In genomic region chr9:136364942-136365774, GRCh38 we compare ENCODE assay signal across 19 cellular contexts. TPM values are rescaled to one million over a fixed set of nuclear protein-coding genes. Genes with fewer than 3 reads are reported as not detected.
A peak's percentile ranks its signal among the peaks of the same experiment; 100 is the strongest.
DNase-seq lines count a peak whose midpoint lies in the region; ATAC-seq lines count a peak whose summit lies in the region.
"Had no signal": no experiment of that assay in that cellular context is flagged by ENCODE, and none has a peak within 500 bp of the region (broad histone marks: within the 10 kb centered on the region; RNA-seq: fewer than 3 reads in every experiment).

No MANE protein-coding gene starts in this region.

- H3K4me3 Mint-ChIP-seq in activated T-helper 1 cell treated with anti-CD3 and anti-CD28 coated beads, Interleukin-12 subunit alpha, Interleukin-12 subunit beta, Interleukin-2, Interleukin-4 antibody, amounts not matched to agents 30 ng/mL and 10 ng/mL and 1 ng/mL, durations not matched to agents 14 hours and 24 hours and 36 hours, result peak overlapping the region; percentile 7
- peak overlapping the region; percentile 66 for H3K4me3 Mint-ChIP-seq in stimulated activated effector memory CD8-positive, alpha-beta T cell treated with anti-CD3 and anti-CD28 coated beads, Interleukin-12 subunit alpha, Interleukin-12 subunit beta, amount 100 ng/mL, for 72 hours

- H3K27ac Mint-ChIP-seq in activated T-helper 1 cell treated with anti-CD3 and anti-CD28 coated beads, Interleukin-12 subunit alpha, Interleukin-12 subunit beta, Interleukin-2, Interleukin-4 antibody, amounts not matched to agents 30 ng/mL and 10 ng/mL and 1 ng/mL, durations not matched to agents 14 hours and 24 hours and 36 hours, result no peak overlapping the region
- no peak overlapping the region for H3K27ac Mint-ChIP-seq in stimulated activated effector memory CD8-positive, alpha-beta T cell treated with anti-CD3 and anti-CD28 coated beads, Interleukin-12 subunit alpha, Interleukin-12 subunit beta, amount 100 ng/mL, for 72 hours
- H3K27ac Mint-ChIP-seq: activated T-helper 17 cell treated with anti-CD3 and anti-CD28 coated beads, Interleukin-2, amount 50 U/mL, for 72 hours; CD8-positive, alpha-beta T cell had no signal

- peak; percentile 46 for DNase-seq in NCI-H748 (lab: John Stamatoyannopoulos, UW; ENCODE audit: unreplicated experiment)
- no peak for DNase-seq in NCI-H748 treated with DMSO at 0.1 percent for 48 hours (lab: John Stamatoyannopoulos, UW)
- DNase-seq in NCI-H2227 (lab: John Stamatoyannopoulos, UW; ENCODE audit: unreplicated experiment), result peak; percentile 60
- no peak for DNase-seq in activated T-helper 1 cell treated with anti-CD3 and anti-CD28 coated beads, Interleukin-12 subunit alpha, Interleukin-12 subunit beta, Interleukin-2, Interleukin-4 antibody, amounts not matched to agents 30 ng/mL and 10 ng/mL and 1 ng/mL, durations not matched to agents 14 hours and 24 hours and 36 hours (ENCODE audit: low spot score)
- no peak for DNase-seq in stimulated activated effector memory CD8-positive, alpha-beta T cell treated with anti-CD3 and anti-CD28 coated beads, Interleukin-12 subunit alpha, Interleukin-12 subunit beta, amount 100 ng/mL, for 72 hours (ENCODE audit: low spot score in 2 of 2)
- DNase-seq in mucosa of gallbladder (ENCODE audit: low spot score), result no peak
- DNase-seq in NCI-H1436 (lab: John Stamatoyannopoulos, UW), result no peak
- no peak for DNase-seq in stimulated activated naive CD8-positive, alpha-beta T cell treated with anti-CD3 and anti-CD28 coated beads, Interleukin-15, Interleukin-2, amounts not matched to agents 100 U/mL and 50 U/mL, for 24 hours
- DNase-seq: 8988T; CD8-positive, alpha-beta T cell; Karpas-422; NCI-H1105 treated with DMSO at 0.1 percent for 48 hours; NCI-H345; OCI-M1; stimulated activated CD4-positive, alpha-beta T cell treated with anti-CD3 and anti-CD28 coated beads, Interleukin-4, amount 100 ng/mL, for 4 hours; thyroid gland had no signal

- no peaks in the 10 kb centered on the region for H3K27me3 Mint-ChIP-seq in activated T-helper 1 cell treated with anti-CD3 and anti-CD28 coated beads, Interleukin-12 subunit alpha, Interleukin-12 subunit beta, Interleukin-2, Interleukin-4 antibody, amounts not matched to agents 30 ng/mL and 10 ng/mL and 1 ng/mL, durations not matched to agents 14 hours and 24 hours and 36 hours (ENCODE audit: insufficient read depth)
- H3K27me3 Mint-ChIP-seq: activated T-helper 17 cell treated with anti-CD3 and anti-CD28 coated beads, Interleukin-2, amount 50 U/mL, for 72 hours; central memory CD8-positive, alpha-beta T cell had no signal

- H3K9me3 Mint-ChIP-seq in activated T-helper 1 cell treated with anti-CD3 and anti-CD28 coated beads, Interleukin-12 subunit alpha, Interleukin-12 subunit beta, Interleukin-2, Interleukin-4 antibody, amounts not matched to agents 30 ng/mL and 10 ng/mL and 1 ng/mL, durations not matched to agents 14 hours and 24 hours and 36 hours, result no peaks in the 10 kb centered on the region
- no peaks in the 10 kb centered on the region for H3K9me3 Mint-ChIP-seq in stimulated activated effector memory CD8-positive, alpha-beta T cell treated with anti-CD3 and anti-CD28 coated beads, Interleukin-12 subunit alpha, Interleukin-12 subunit beta, amount 100 ng/mL, for 72 hours
- H3K9me3 Mint-ChIP-seq: activated T-helper 17 cell treated with anti-CD3 and anti-CD28 coated beads, Interleukin-2, amount 50 U/mL, for 72 hours; CD8-positive, alpha-beta T cell; central memory CD8-positive, alpha-beta T cell had no signal

- H3K36me3 Mint-ChIP-seq in activated T-helper 1 cell treated with anti-CD3 and anti-CD28 coated beads, Interleukin-12 subunit alpha, Interleukin-12 subunit beta, Interleukin-2, Interleukin-4 antibody, amounts not matched to agents 30 ng/mL and 10 ng/mL and 1 ng/mL, durations not matched to agents 14 hours and 24 hours and 36 hours (ENCODE audit: low read depth), result peaks cover 4% of the 10 kb centered on the region
- peaks cover 8% of the 10 kb centered on the region for H3K36me3 Mint-ChIP-seq in stimulated activated effector memory CD8-positive, alpha-beta T cell treated with anti-CD3 and anti-CD28 coated beads, Interleukin-12 subunit alpha, Interleukin-12 subunit beta, amount 100 ng/mL, for 72 hours

- intact Hi-C loops in activated T-helper 1 cell treated with anti-CD3 and anti-CD28 coated beads, Interleukin-12 subunit alpha, Interleukin-12 subunit beta, Interleukin-2, Interleukin-4 antibody, amounts not matched to agents 30 ng/mL and 10 ng/mL and 1 ng/mL, durations not matched to agents 14 hours and 24 hours and 36 hours (cut with micrococcal nuclease), result no loop called here

- ATAC-seq in stimulated activated effector memory CD8-positive, alpha-beta T cell treated with anti-CD3 and anti-CD28 coated beads, Interleukin-12 subunit alpha, Interleukin-12 subunit beta, amount 100 ng/mL, for 72 hours, result no peak
- no peak for ATAC-seq in stimulated activated naive CD8-positive, alpha-beta T cell treated with anti-CD3 and anti-CD28 coated beads, Interleukin-15, Interleukin-2, amounts not matched to agents 100 U/mL and 50 U/mL, for 24 hours
- ATAC-seq: activated T-helper 17 cell treated with anti-CD3 and anti-CD28 coated beads, Interleukin-2, amount 50 U/mL, for 72 hours; CD8-positive, alpha-beta T cell; pancreas had no signal

- H3K4me1 Mint-ChIP-seq in activated T-helper 1 cell treated with anti-CD3 and anti-CD28 coated beads, Interleukin-12 subunit alpha, Interleukin-12 subunit beta, Interleukin-2, Interleukin-4 antibody, amounts not matched to agents 30 ng/mL and 10 ng/mL and 1 ng/mL, durations not matched to agents 14 hours and 24 hours and 36 hours (ENCODE audit: low read depth), result peaks cover 6% of the 10 kb centered on the region
- H3K4me1 Mint-ChIP-seq in stimulated activated effector memory CD8-positive, alpha-beta T cell treated with anti-CD3 and anti-CD28 coated beads, Interleukin-12 subunit alpha, Interleukin-12 subunit beta, amount 100 ng/mL, for 72 hours, result peaks cover 9% of the 10 kb centered on the region
- H3K4me1 Mint-ChIP-seq: activated T-helper 17 cell treated with anti-CD3 and anti-CD28 coated beads, Interleukin-2, amount 50 U/mL, for 72 hours had no signal

RNA-seq across cellular contexts. Expression of gene DNLZ, which starts 1.6 kb away (rescaled TPM):
- 35.2 TPM in 2 replicates for total RNA-seq in activated T-helper 1 cell treated with anti-CD3 and anti-CD28 coated beads, Interleukin-12 subunit alpha, Interleukin-12 subunit beta, Interleukin-2, Interleukin-4 antibody, amounts not matched to agents 30 ng/mL and 10 ng/mL and 1 ng/mL, durations not matched to agents 14 hours and 24 hours and 36 hours
- total RNA-seq in mucosa of gallbladder, result 16.4 TPM

RNA-seq across cellular contexts. Expression of gene CARD9, which starts 8.3 kb away (rescaled TPM):
- 7.1 and 7.2 TPM in 2 replicates for total RNA-seq in activated T-helper 1 cell treated with anti-CD3 and anti-CD28 coated beads, Interleukin-12 subunit alpha, Interleukin-12 subunit beta, Interleukin-2, Interleukin-4 antibody, amounts not matched to agents 30 ng/mL and 10 ng/mL and 1 ng/mL, durations not matched to agents 14 hours and 24 hours and 36 hours
- 8.2 TPM for total RNA-seq in mucosa of gallbladder

RNA-seq across cellular contexts. Expression of gene SNAPC4, which starts 34.8 kb away (rescaled TPM):
- total RNA-seq in activated T-helper 1 cell treated with anti-CD3 and anti-CD28 coated beads, Interleukin-12 subunit alpha, Interleukin-12 subunit beta, Interleukin-2, Interleukin-4 antibody, amounts not matched to agents 30 ng/mL and 10 ng/mL and 1 ng/mL, durations not matched to agents 14 hours and 24 hours and 36 hours, result 26.7 TPM in 2 replicates
- total RNA-seq in mucosa of gallbladder, result 9.1 TPM

RNA-seq across cellular contexts. Expression of gene GPSM1, which starts 37.8 kb away (rescaled TPM):
- total RNA-seq in activated T-helper 1 cell treated with anti-CD3 and anti-CD28 coated beads, Interleukin-12 subunit alpha, Interleukin-12 subunit beta, Interleukin-2, Interleukin-4 antibody, amounts not matched to agents 30 ng/mL and 10 ng/mL and 1 ng/mL, durations not matched to agents 14 hours and 24 hours and 36 hours, result 18.3 and 19.1 TPM in 2 replicates
- total RNA-seq in mucosa of gallbladder, result 24.6 TPM

RNA-seq across cellular contexts. Expression of gene ENTR1, which starts 45.3 kb away (rescaled TPM):
- 50.0 and 54.5 TPM in 2 replicates for total RNA-seq in activated T-helper 1 cell treated with anti-CD3 and anti-CD28 coated beads, Interleukin-12 subunit alpha, Interleukin-12 subunit beta, Interleukin-2, Interleukin-4 antibody, amounts not matched to agents 30 ng/mL and 10 ng/mL and 1 ng/mL, durations not matched to agents 14 hours and 24 hours and 36 hours
- 38.8 TPM for total RNA-seq in mucosa of gallbladder

Comparison
In these comparisons a context has a peak if more than half of its experiments do, and no peak if none do; other contexts are left out.
1. DNase-seq: peak in NCI-H748 (single experiment) and NCI-H2227 (single experiment); none in NCI-H748 treated with DMSO at 0.1 percent for 48 hours (single experiment), activated T-helper 1 cell treated with anti-CD3 and anti-CD28 coated beads, Interleukin-12 subunit alpha, Interleukin-12 subunit beta, Interleukin-2, Interleukin-4 antibody, amounts not matched to agents 30 ng/mL and 10 ng/mL and 1 ng/mL, durations not matched to agents 14 hours and 24 hours and 36 hours (single experiment), stimulated activated effector memory CD8-positive, alpha-beta T cell treated with anti-CD3 and anti-CD28 coated beads, Interleukin-12 subunit alpha, Interleukin-12 subunit beta, amount 100 ng/mL, for 72 hours (0 of 2), mucosa of gallbladder (single experiment), NCI-H1436 (single experiment) and stimulated activated naive CD8-positive, alpha-beta T cell treated with anti-CD3 and anti-CD28 coated beads, Interleukin-15, Interleukin-2, amounts not matched to agents 100 U/mL and 50 U/mL, for 24 hours (single experiment).